In the genomic region with DNA sequence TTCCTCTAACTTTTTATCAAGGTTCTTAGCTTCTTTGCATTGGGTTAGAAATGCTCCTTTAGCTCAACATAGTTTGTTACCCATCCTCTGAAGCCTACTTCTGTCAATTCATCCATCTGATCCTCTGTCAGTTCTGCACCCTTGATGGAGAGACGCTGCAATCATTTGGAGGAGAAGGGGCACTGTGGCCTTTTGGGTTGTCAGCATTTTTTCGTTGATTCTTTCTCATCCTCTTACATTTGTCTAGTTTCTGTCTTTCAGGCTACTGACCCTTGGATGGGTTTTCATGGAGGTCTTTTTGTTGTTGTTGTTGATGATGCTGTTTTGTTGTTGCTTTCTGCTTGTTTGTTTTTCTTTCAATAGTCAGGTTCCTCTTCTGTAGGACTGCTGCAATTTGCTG, we compare ENCODE assay signal across 3 cellular contexts.
TF ChIP-seq lines count a peak whose summit lies in the region.

No MANE protein-coding gene starts in this region.

TF ChIP-seq in HepG2, 621 proteins besides CTCF, POLR2A, EP300 and RAD21:
- peak; percentile 16 to 56; a peak in 2 of 4 replicates for TF ChIP-seq MAFK (conservative IDR thresholded peaks at IDR 0.05 in 1 of 2, IDR thresholded peaks at IDR 0.05 in 1 of 2; ENCODE audit: low read length in 2 of 2)
- TF ChIP-seq GATAD1 (CRISPR knock-in tag; IDR thresholded peaks at IDR 0.05), result no peak
- 0 out of 2 replicates have a peak, but pooled peaks have one; percentile 28 for TF ChIP-seq MAFF (IDR thresholded peaks at IDR 0.05; ENCODE audit: low read depth, low read length)
TF ChIP-seq in HepG2: peak in this region for 2.

TF ChIP-seq in A549, 52 proteins besides CTCF, POLR2A, EP300 and RAD21:
- no peak for TF ChIP-seq SMC3 (IDR thresholded peaks at IDR 0.05)
- TF ChIP-seq, protein P1, sequence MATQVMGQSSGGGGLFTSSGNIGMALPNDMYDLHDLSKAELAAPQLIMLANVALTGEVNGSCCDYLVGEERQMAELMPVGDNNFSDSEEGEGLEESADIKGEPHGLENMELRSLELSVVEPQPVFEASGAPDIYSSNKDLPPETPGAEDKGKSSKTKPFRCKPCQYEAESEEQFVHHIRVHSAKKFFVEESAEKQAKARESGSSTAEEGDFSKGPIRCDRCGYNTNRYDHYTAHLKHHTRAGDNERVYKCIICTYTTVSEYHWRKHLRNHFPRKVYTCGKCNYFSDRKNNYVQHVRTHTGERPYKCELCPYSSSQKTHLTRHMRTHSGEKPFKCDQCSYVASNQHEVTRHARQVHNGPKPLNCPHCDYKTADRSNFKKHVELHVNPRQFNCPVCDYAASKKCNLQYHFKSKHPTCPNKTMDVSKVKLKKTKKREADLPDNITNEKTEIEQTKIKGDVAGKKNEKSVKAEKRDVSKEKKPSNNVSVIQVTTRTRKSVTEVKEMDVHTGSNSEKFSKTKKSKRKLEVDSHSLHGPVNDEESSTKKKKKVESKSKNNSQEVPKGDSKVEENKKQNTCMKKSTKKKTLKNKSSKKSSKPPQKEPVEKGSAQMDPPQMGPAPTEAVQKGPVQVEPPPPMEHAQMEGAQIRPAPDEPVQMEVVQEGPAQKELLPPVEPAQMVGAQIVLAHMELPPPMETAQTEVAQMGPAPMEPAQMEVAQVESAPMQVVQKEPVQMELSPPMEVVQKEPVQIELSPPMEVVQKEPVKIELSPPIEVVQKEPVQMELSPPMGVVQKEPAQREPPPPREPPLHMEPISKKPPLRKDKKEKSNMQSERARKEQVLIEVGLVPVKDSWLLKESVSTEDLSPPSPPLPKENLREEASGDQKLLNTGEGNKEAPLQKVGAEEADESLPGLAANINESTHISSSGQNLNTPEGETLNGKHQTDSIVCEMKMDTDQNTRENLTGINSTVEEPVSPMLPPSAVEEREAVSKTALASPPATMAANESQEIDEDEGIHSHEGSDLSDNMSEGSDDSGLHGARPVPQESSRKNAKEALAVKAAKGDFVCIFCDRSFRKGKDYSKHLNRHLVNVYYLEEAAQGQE (IDR thresholded peaks at IDR 0.05), result no peak
- TF ChIP-seq MAFK (IDR thresholded peaks at IDR 0.05; ENCODE audit: partially characterized antibody), result peak; percentile 10
- TF ChIP-seq POLR2AphosphoS2 (conservative IDR thresholded peaks at IDR 0.05; ENCODE audit: low read length), result no peak
- TF ChIP-seq NPAS2 (CRISPR knock-in tag; IDR thresholded peaks at IDR 0.05; ENCODE audit: borderline replicate concordance), result no peak
- TF ChIP-seq EHMT2 (IDR thresholded peaks at IDR 0.05; ENCODE audit: low read depth), result no peak
- no peak for TF ChIP-seq HOXA7 (CRISPR knock-in tag; IDR thresholded peaks at IDR 0.05)
TF ChIP-seq in A549: peak in this region for 1.

TF ChIP-seq in K562, 482 proteins besides CTCF, POLR2A, EP300 and RAD21:
- TF ChIP-seq C11orf30 (IDR thresholded peaks at IDR 0.05; ENCODE audit: low read depth), result peak; percentile 38; the same call in 1 of the 2 replicates
- TF ChIP-seq CBFB (CRISPR knock-in tag; IDR thresholded peaks at IDR 0.05), result no peak
- TF ChIP-seq, protein P2, sequence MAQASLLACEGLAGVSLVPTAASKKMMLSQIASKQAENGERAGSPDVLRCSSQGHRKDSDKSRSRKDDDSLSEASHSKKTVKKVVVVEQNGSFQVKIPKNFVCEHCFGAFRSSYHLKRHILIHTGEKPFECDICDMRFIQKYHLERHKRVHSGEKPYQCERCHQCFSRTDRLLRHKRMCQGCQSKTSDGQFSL (CRISPR knock-in tag; IDR thresholded peaks at IDR 0.05), result no peak
- TF ChIP-seq, protein P2 (tag; IDR thresholded peaks at IDR 0.05), result no peak
- no peak for TF ChIP-seq CHD2 (IDR thresholded peaks at IDR 0.05; ENCODE audit: low read depth, low read length)
- TF ChIP-seq ZNF431 (CRISPR knock-in tag; IDR thresholded peaks at IDR 0.05), result no peak
- peak; percentile 59; the same call in 1 of the 2 replicates for TF ChIP-seq ZNF316 (IDR thresholded peaks at IDR 0.05)
- TF ChIP-seq ZNF143 (CRISPR knock-in tag; IDR thresholded peaks at IDR 0.05), result no peak
- no peak for TF ChIP-seq KDM1A (IDR thresholded peaks at IDR 0.05)
- TF ChIP-seq, protein P3, sequence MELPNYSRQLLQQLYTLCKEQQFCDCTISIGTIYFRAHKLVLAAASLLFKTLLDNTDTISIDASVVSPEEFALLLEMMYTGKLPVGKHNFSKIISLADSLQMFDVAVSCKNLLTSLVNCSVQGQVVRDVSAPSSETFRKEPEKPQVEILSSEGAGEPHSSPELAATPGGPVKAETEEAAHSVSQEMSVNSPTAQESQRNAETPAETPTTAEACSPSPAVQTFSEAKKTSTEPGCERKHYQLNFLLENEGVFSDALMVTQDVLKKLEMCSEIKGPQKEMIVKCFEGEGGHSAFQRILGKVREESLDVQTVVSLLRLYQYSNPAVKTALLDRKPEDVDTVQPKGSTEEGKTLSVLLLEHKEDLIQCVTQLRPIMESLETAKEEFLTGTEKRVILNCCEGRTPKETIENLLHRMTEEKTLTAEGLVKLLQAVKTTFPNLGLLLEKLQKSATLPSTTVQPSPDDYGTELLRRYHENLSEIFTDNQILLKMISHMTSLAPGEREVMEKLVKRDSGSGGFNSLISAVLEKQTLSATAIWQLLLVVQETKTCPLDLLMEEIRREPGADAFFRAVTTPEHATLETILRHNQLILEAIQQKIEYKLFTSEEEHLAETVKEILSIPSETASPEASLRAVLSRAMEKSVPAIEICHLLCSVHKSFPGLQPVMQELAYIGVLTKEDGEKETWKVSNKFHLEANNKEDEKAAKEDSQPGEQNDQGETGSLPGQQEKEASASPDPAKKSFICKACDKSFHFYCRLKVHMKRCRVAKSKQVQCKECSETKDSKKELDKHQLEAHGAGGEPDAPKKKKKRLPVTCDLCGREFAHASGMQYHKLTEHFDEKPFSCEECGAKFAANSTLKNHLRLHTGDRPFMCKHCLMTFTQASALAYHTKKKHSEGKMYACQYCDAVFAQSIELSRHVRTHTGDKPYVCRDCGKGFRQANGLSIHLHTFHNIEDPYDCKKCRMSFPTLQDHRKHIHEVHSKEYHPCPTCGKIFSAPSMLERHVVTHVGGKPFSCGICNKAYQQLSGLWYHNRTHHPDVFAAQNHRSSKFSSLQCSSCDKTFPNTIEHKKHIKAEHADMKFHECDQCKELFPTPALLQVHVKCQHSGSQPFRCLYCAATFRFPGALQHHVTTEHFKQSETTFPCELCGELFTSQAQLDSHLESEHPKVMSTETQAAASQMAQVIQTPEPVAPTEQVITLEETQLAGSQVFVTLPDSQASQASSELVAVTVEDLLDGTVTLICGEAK (IDR thresholded peaks at IDR 0.05), result no peak
- TF ChIP-seq, protein P3 (CRISPR knock-in tag; IDR thresholded peaks at IDR 0.05), result no peak
- TF ChIP-seq MAFG (tag; conservative IDR thresholded peaks at IDR 0.05), result 0 out of 2 replicates have a peak, but pooled peaks have one; percentile 15
- no peak for TF ChIP-seq NCOA4 (IDR thresholded peaks at IDR 0.05; ENCODE audit: partially characterized antibody)
- no peak for TF ChIP-seq PML (IDR thresholded peaks at IDR 0.05; ENCODE audit: low read length)
- no peak for TF ChIP-seq PURB (CRISPR knock-in tag; IDR thresholded peaks at IDR 0.05; ENCODE audit: low read depth)
